ENCODE assay signal across 22 cellular contexts in the genomic region with DNA sequence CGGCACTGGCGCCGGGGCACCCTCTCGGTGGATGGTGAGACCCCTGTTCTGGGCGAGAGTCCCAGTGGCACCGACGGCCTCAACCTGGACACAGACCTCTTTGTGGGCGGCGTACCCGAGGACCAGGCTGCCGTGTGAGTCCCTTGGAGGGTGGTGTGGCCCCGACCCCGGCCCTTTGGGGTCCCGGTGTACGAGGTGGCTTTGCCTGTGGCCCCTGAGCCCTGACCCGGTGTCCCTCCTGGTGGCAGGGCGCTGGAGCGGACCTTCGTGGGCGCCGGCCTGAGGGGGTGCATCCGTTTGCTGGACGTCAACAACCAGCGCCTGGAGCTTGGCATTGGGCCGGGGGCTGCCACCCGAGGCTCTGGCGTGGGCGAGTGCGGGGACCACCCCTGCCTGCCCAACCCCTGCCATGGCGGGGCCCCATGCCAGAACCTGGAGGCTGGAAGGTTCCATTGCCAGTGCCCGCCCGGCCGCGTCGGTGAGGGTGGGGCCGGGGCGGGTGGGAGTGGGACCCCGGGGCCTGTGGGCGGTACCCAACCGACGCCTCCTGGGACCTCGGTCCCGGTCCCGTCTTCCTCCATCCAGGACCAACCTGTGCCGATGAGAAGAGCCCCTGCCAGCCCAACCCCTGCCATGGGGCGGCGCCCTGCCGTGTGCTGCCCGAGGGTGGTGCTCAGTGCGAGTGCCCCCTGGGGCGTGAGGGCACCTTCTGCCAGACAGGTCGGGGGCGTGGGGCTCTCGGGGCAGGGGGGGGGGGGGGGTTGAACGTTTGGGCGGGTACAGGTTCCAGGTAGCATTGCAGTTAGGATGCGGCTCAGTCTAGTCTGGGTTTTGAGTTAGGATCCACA. TPM values are rescaled to one million over a fixed set of nuclear protein-coding genes. Genes with fewer than 3 reads are reported as not detected.
DNase-seq lines count a peak whose midpoint lies in the region; ATAC-seq, FAIRE-seq and TF ChIP-seq lines count a peak whose summit lies in the region.
"Had no signal": no experiment of that assay in that cellular context is flagged by ENCODE, and none has a peak within 500 bp of the region (broad histone marks: within the 10 kb centered on the region; RNA-seq: fewer than 3 reads in every experiment).

No MANE protein-coding gene starts in this region.

- no TSS peak for BruUV-seq in HepG2 (replicated peaks; lab: Mats Ljungman, UMichigan)

- H2AFZ ChIP-seq in HepG2 (ENCODE audit: low read length) (no peak overlapping the region), smooth muscle cell (ENCODE audit: low read depth) (no peak overlapping the region)
- H2AFZ ChIP-seq: GM23338 had no signal

- H3K9me3 Mint-ChIP-seq in stimulated activated naive B cell treated with anti-CD40 and anti-IgM and Interleukin-4, amounts not matched to agents 10 μg/mL and 1 μg/mL and 100 μg/mL, for 72 hours, result no peaks in the 10 kb centered on the region
- H3K9me3 Mint-ChIP-seq: T-cell had no signal

- peaks cover 40 to 51% of the 10 kb centered on the region in 2 donors for H3K36me3 Mint-ChIP-seq in stimulated activated naive B cell treated with anti-CD40 and anti-IgM and Interleukin-4, amounts not matched to agents 10 μg/mL and 1 μg/mL and 100 μg/mL, for 72 hours
- H3K36me3 Mint-ChIP-seq: T-cell had no signal

- no peak overlapping the region for H3K27ac ChIP-seq in HepG2 (ENCODE audit: extremely low read length, insufficient read depth, low read length)
- no peak overlapping the region for H3K27ac ChIP-seq in right lobe of liver
- no peak overlapping the region for H3K27ac ChIP-seq in smooth muscle cell (ENCODE audit: low read depth)

- H3K9me3 ChIP-seq in HepG2 (ENCODE audit: low read length) (no peaks in the 10 kb centered on the region), right lobe of liver (no peaks in the 10 kb centered on the region), smooth muscle cell (replicated peaks; ENCODE audit: low read depth) (no peaks in the 10 kb centered on the region)
- H3K9me3 ChIP-seq: MG63 had no signal

- H3K27me3 ChIP-seq in HepG2 (ENCODE audit: control insufficient read depth in 1 of 2, insufficient read depth in 2 of 2, low read length in 2 of 2) (no peaks in the 10 kb centered on the region), right lobe of liver (no peaks in the 10 kb centered on the region), smooth muscle cell (ENCODE audit: low read depth) (no peaks in the 10 kb centered on the region)
- H3K27me3 ChIP-seq: MG63 had no signal

- CTCF ChIA-PET in HepG2 (lab: Yijun Ruan, JAX; ENCODE audit: low intra/inter-chr PET ratio, low total read pairs), result no interaction called here

- H3K4me3 ChIP-seq in HepG2 (replicated peaks in 1 of 3; ENCODE audit: insufficient read depth in 1 of 3, low read depth in 2 of 3, low read length in 3 of 3), result no peak overlapping the region
- H3K4me3 ChIP-seq in right lobe of liver, result no peak overlapping the region
- H3K4me3 ChIP-seq in smooth muscle cell, result no peak overlapping the region
- H3K4me3 ChIP-seq: GM23338, MG63 had no signal

- no peaks in the 10 kb centered on the region for H3K79me2 ChIP-seq in HepG2 (ENCODE audit: insufficient read depth, low read length)
- no peaks in the 10 kb centered on the region for H3K79me2 ChIP-seq in smooth muscle cell (ENCODE audit: low read depth)

- intact Hi-C loops in HepG2 (cut with micrococcal nuclease; ENCODE audit: unreplicated experiment), result no loop called here
- intact Hi-C loops in right lobe of liver (cut with DNase I), result no loop called here

- no peak overlapping the region for H3K9ac ChIP-seq in HepG2 (ENCODE audit: insufficient read depth, low read depth, low read length)
- no peak overlapping the region for H3K9ac ChIP-seq in smooth muscle cell (ENCODE audit: low read depth)

- H3K4me1 ChIP-seq in HepG2 (ENCODE audit: insufficient read depth, low read length) (no peaks in the 10 kb centered on the region), right lobe of liver (no peaks in the 10 kb centered on the region), smooth muscle cell (ENCODE audit: low read depth) (no peaks in the 10 kb centered on the region)

- H3K4me2 ChIP-seq in HepG2 (ENCODE audit: low read depth, low read length) (no peak overlapping the region), smooth muscle cell (no peak overlapping the region)
- H3K4me2 ChIP-seq: GM23338 had no signal

- POLR2A ChIA-PET in HepG2 (lab: Yijun Ruan, JAX), result no interaction called here

- H3K4me3 Mint-ChIP-seq in stimulated activated naive B cell treated with anti-CD40 and anti-IgM and Interleukin-4, amounts not matched to agents 10 μg/mL and 1 μg/mL and 100 μg/mL, for 72 hours, result no peak overlapping the region
- H3K4me3 Mint-ChIP-seq: GM23338, T-cell had no signal

- peaks cover 54 to 67% of the 10 kb centered on the region in 2 experiments; a peak in 4 of 5 replicates for H3K36me3 ChIP-seq in HepG2 (replicated peaks in 1 of 2; ENCODE audit: control insufficient read depth in 1 of 2, insufficient read depth in 2 of 2, low read length in 2 of 2)
- H3K36me3 ChIP-seq in right lobe of liver, result peaks cover 0 to 2% (median 0%) of the 10 kb centered on the region in 4 donors
- no peaks in the 10 kb centered on the region for H3K36me3 ChIP-seq in smooth muscle cell (ENCODE audit: low read depth)

- TF ChIP-seq POLR2A in HepG2 (IDR thresholded peaks at IDR 0.05; ENCODE audit: insufficient read depth in 1 of 2, low read depth in 2 of 2, low read length in 2 of 2), result no peak
- TF ChIP-seq POLR2A in right lobe of liver (IDR thresholded peaks at IDR 0.05), result no peak

- in situ Hi-C loops in HepG2 (cut with HindIII; ENCODE audit: extremely low pct_ligation_motif_present, low pct_unique_long_range_greater_than_20kb), result no loop called here

- FAIRE-seq in HepG2 (lab: Jason Lieb, UNC), result no peak
- FAIRE-seq: D721Med had no signal

- 96% methylated on average over 7 of the region's 57 CpGs for WGBS in HepG2 (ENCODE audit: low lambda C conversion rate)
- no CpG with 5 or more reads among the region's 57 CpGs for WGBS in right lobe of liver (ENCODE audit: insufficient coverage, low coverage, low lambda C conversion rate, missing lambda C conversion rate)
- WGBS in smooth muscle cell (ENCODE audit: low lambda C conversion rate), result 98% methylated on average over 35 of the region's 57 CpGs

- no peaks in the 10 kb centered on the region for H3F3A ChIP-seq in smooth muscle cell (ENCODE audit: low read depth)

- H3K27ac Mint-ChIP-seq in stimulated activated naive B cell treated with anti-CD40 and anti-IgM and Interleukin-4, amounts not matched to agents 10 μg/mL and 1 μg/mL and 100 μg/mL, for 72 hours, result peak overlapping the region; percentile 14
- H3K27ac Mint-ChIP-seq: GM23338, T-cell had no signal

- DNase-seq in HepG2 (ENCODE audit: low spot score) (no peak), right lobe of liver (no peak), smooth muscle cell (lab: John Stamatoyannopoulos, UW; ENCODE audit: unreplicated experiment) (no peak)
- no peak for DNase-seq in stimulated activated naive B cell treated with anti-CD40 and anti-IgM and Interleukin-4, amounts not matched to agents 10 μg/mL and 1 μg/mL and 100 μg/mL, for 72 hours
- DNase-seq: 8988T, HCEC 1CT, KBM-7, MG63, NCI-H1105 treated with DMSO at 0.1 percent for 48 hours, NCI-H1930, NCI-H2107, NCI-H446 treated with DMSO at 0.1 percent for 48 hours, NCI-H526 treated with DMSO at 0.1 percent for 48 hours, Right ventricle myocardium superior, RPMI8226, T-cell had no signal

- peaks cover 0 to 2% of the 10 kb centered on the region in 2 donors for H3K4me1 Mint-ChIP-seq in stimulated activated naive B cell treated with anti-CD40 and anti-IgM and Interleukin-4, amounts not matched to agents 10 μg/mL and 1 μg/mL and 100 μg/mL, for 72 hours
- H3K4me1 Mint-ChIP-seq: GM23338, T-cell had no signal

- no peak for ATAC-seq in HepG2
- ATAC-seq in right lobe of liver, result no peak
- ATAC-seq in stimulated activated naive B cell treated with anti-CD40 and anti-IgM and Interleukin-4, amounts not matched to agents 10 μg/mL and 1 μg/mL and 100 μg/mL, for 72 hours (replicated peaks), result no peak
- no peak for ATAC-seq in GM21360 (IDR thresholded peaks at IDR 0.05; ENCODE audit: unreplicated experiment)
- ATAC-seq: GM23338, T-cell had no signal

- H4K20me1 ChIP-seq in HepG2 (ENCODE audit: insufficient read depth, low read length), result no peaks in the 10 kb centered on the region
- H4K20me1 ChIP-seq in smooth muscle cell (ENCODE audit: low read depth), result no peaks in the 10 kb centered on the region

- H3K27me3 Mint-ChIP-seq in stimulated activated naive B cell treated with anti-CD40 and anti-IgM and Interleukin-4, amounts not matched to agents 10 μg/mL and 1 μg/mL and 100 μg/mL, for 72 hours, result no peaks in the 10 kb centered on the region
- H3K27me3 Mint-ChIP-seq: T-cell had no signal

- TF ChIP-seq RAD21 in HepG2 (CRISPR knock-in tag; IDR thresholded peaks at IDR 0.05) (no peak), Ishikawa (IDR thresholded peaks at IDR 0.05; ENCODE audit: low read depth) (no peak)

- TF ChIP-seq CTCF in HepG2 (CRISPR knock-in tag; IDR thresholded peaks at IDR 0.05), result no peak
- TF ChIP-seq CTCF in right lobe of liver (IDR thresholded peaks at IDR 0.05), result no peak
- TF ChIP-seq CTCF in smooth muscle cell (IDR thresholded peaks at IDR 0.05; ENCODE audit: borderline replicate concordance, insufficient read depth, poor library complexity, severe bottlenecking), result no peak

- TF ChIP-seq EP300 in HepG2 (IDR thresholded peaks at IDR 0.05; ENCODE audit: low read depth in 2 of 2, low read length in 2 of 2), result no peak
- TF ChIP-seq EP300 in HepG2 (CRISPR knock-in tag; IDR thresholded peaks at IDR 0.05; ENCODE audit: borderline replicate concordance), result no peak
- no peak for TF ChIP-seq EP300 in Ishikawa (IDR thresholded peaks at IDR 0.05; ENCODE audit: borderline replicate concordance)

RNA-seq across cellular contexts. Expression of a gene that starts 24.6 kb away (rescaled TPM):
- total RNA-seq in HepG2 (2016; rRNA removed; fragmentation: Illumina TruSeq; extraction: Trizol) (not detected in 2 replicates), right lobe of liver (not detected), smooth muscle cell (0.81 and 4.3 TPM in 2 replicates)
- not detected in 2 replicates for total RNA-seq in HepG2 (2016; cell fraction: cytosol; rRNA removed; fragmentation: Illumina TruSeq; extraction: Trizol; ENCODE audit: low read depth)
- total RNA-seq in HepG2 (2016; cell fraction: insoluble cytoplasmic fraction; rRNA removed; fragmentation: Illumina TruSeq; extraction: Trizol), result not detected in 2 replicates
- total RNA-seq in HepG2 (2016; cell fraction: membrane; rRNA removed; fragmentation: Illumina TruSeq; extraction: Trizol), result not detected in 2 replicates
- not detected in 2 replicates for total RNA-seq in HepG2 (2016; cell fraction: nucleus; rRNA removed; fragmentation: Illumina TruSeq; extraction: Trizol)
- polyA plus RNA-seq in HepG2 (2011; rRNA removed) (0.03 and 0.05 TPM in 2 replicates), smooth muscle cell (1.6 and 1.9 TPM in 2 replicates)
- polyA plus RNA-seq in HepG2 (2011; cell fraction: cytosol; rRNA removed), result 0.04 TPM in 1 of 2 replicates, not detected in the other
- not detected in 2 replicates for polyA plus RNA-seq in HepG2 (2011; cell fraction: nucleus; rRNA removed)
- polyA plus RNA-seq in HepG2 (2012), result 0.07 and 0.08 TPM in 2 replicates
- not detected in 2 replicates for polyA plus RNA-seq in HepG2 (2016; cell fraction: cytosol; fragmentation: Illumina TruSeq; extraction: Trizol; ENCODE audit: low read depth)
- not detected in 2 replicates for polyA plus RNA-seq in HepG2 (2016; cell fraction: insoluble cytoplasmic fraction; fragmentation: Illumina TruSeq; extraction: Trizol; ENCODE audit: low read depth)
- polyA plus RNA-seq in HepG2 (2016; cell fraction: membrane; fragmentation: Illumina TruSeq; extraction: Trizol; ENCODE audit: low read depth), result not detected in 2 replicates
- polyA plus RNA-seq in HepG2 (2016; cell fraction: nucleus; fragmentation: Illumina TruSeq; extraction: Trizol; ENCODE audit: insufficient read depth, low read depth), result not detected in 2 replicates
- polyA minus RNA-seq in HepG2 (2011; rRNA and poly(A)+ RNA removed; ENCODE audit: low replicate concordance), result 2.1 TPM in 1 of 2 replicates, not detected in the other
- not detected in 2 replicates for polyA minus RNA-seq in HepG2 (2011; cell fraction: cytosol; rRNA and poly(A)+ RNA removed)
- polyA minus RNA-seq in HepG2 (2011; cell fraction: nucleus; rRNA and poly(A)+ RNA removed), result 0.26 TPM in 1 of 2 replicates, not detected in the other
- total RNA-seq: GM23338, Right ventricle myocardium superior, SK-MEL-5, T-cell had no signal
- polyA plus RNA-seq: BJ, GM23338 had no signal

RNA-seq across cellular contexts. Expression of a gene that starts 29.6 kb away (rescaled TPM):
- total RNA-seq in HepG2 (2016; rRNA removed; fragmentation: Illumina TruSeq; extraction: Trizol) (7.3 and 29.8 TPM in 2 replicates), right lobe of liver (10 to 100 TPM; 14.2 to 44.5 (median 35.2) TPM), smooth muscle cell (24.7 and 28.9 TPM in 2 replicates)
- total RNA-seq in HepG2 (2016; cell fraction: cytosol; rRNA removed; fragmentation: Illumina TruSeq; extraction: Trizol; ENCODE audit: low read depth), result 2.7 and 2.9 TPM in 2 replicates
- 5.9 and 28.3 TPM in 2 replicates for total RNA-seq in HepG2 (2016; cell fraction: insoluble cytoplasmic fraction; rRNA removed; fragmentation: Illumina TruSeq; extraction: Trizol)
- 4.9 and 5.0 TPM in 2 replicates for total RNA-seq in HepG2 (2016; cell fraction: membrane; rRNA removed; fragmentation: Illumina TruSeq; extraction: Trizol)
- 36.4 and 50.3 TPM in 2 replicates for total RNA-seq in HepG2 (2016; cell fraction: nucleus; rRNA removed; fragmentation: Illumina TruSeq; extraction: Trizol)
- polyA plus RNA-seq in HepG2 (2011; rRNA removed) (65.2 and 82.7 TPM in 2 replicates), smooth muscle cell (17.5 and 31.0 TPM in 2 replicates)
- 37.7 and 58.0 TPM in 2 replicates for polyA plus RNA-seq in HepG2 (2011; cell fraction: cytosol; rRNA removed)
- polyA plus RNA-seq in HepG2 (2011; cell fraction: nucleus; rRNA removed), result 667 and 906 TPM in 2 replicates
- 77.8 and 101 TPM in 2 replicates for polyA plus RNA-seq in HepG2 (2012)
- polyA plus RNA-seq in HepG2 (2016; cell fraction: cytosol; fragmentation: Illumina TruSeq; extraction: Trizol; ENCODE audit: low read depth), result 1.4 and 1.5 TPM in 2 replicates
- polyA plus RNA-seq in HepG2 (2016; cell fraction: insoluble cytoplasmic fraction; fragmentation: Illumina TruSeq; extraction: Trizol; ENCODE audit: low read depth), result 10.7 and 15.5 TPM in 2 replicates
- polyA plus RNA-seq in HepG2 (2016; cell fraction: membrane; fragmentation: Illumina TruSeq; extraction: Trizol; ENCODE audit: low read depth), result 3.2 and 3.6 TPM in 2 replicates
- 125 and 134 TPM in 2 replicates for polyA plus RNA-seq in HepG2 (2016; cell fraction: nucleus; fragmentation: Illumina TruSeq; extraction: Trizol; ENCODE audit: insufficient read depth, low read depth)
- polyA minus RNA-seq in HepG2 (2011; rRNA and poly(A)+ RNA removed; ENCODE audit: low replicate concordance), result 23.8 and 86.8 TPM in 2 replicates
- polyA minus RNA-seq in HepG2 (2011; cell fraction: cytosol; rRNA and poly(A)+ RNA removed), result 41.3 and 50.7 TPM in 2 replicates
- polyA minus RNA-seq in HepG2 (2011; cell fraction: nucleus; rRNA and poly(A)+ RNA removed), result 80.3 and 86.4 TPM in 2 replicates

RNA-seq across cellular contexts. Expression of a gene that starts 36.2 kb away (rescaled TPM):
- total RNA-seq in HepG2 (2016; rRNA removed; fragmentation: Illumina TruSeq; extraction: Trizol) (54.9 and 68.4 TPM in 2 replicates), right lobe of liver (10 to 100 TPM; 16.3 to 98.7 (median 26.4) TPM), smooth muscle cell (49.1 and 109 TPM in 2 replicates)
- 17.4 and 19.2 TPM in 2 replicates for total RNA-seq in HepG2 (2016; cell fraction: cytosol; rRNA removed; fragmentation: Illumina TruSeq; extraction: Trizol; ENCODE audit: low read depth)
- 52.2 and 77.4 TPM in 2 replicates for total RNA-seq in HepG2 (2016; cell fraction: insoluble cytoplasmic fraction; rRNA removed; fragmentation: Illumina TruSeq; extraction: Trizol)
- 17.7 and 18.1 TPM in 2 replicates for total RNA-seq in HepG2 (2016; cell fraction: membrane; rRNA removed; fragmentation: Illumina TruSeq; extraction: Trizol)
- 18.3 and 23.3 TPM in 2 replicates for total RNA-seq in HepG2 (2016; cell fraction: nucleus; rRNA removed; fragmentation: Illumina TruSeq; extraction: Trizol)
- polyA plus RNA-seq in HepG2 (2011; rRNA removed) (42.1 and 63.7 TPM in 2 replicates), smooth muscle cell (147 and 148 TPM in 2 replicates)
- 49.9 and 81.6 TPM in 2 replicates for polyA plus RNA-seq in HepG2 (2011; cell fraction: cytosol; rRNA removed)
- polyA plus RNA-seq in HepG2 (2011; cell fraction: nucleus; rRNA removed), result 24.5 and 32.4 TPM in 2 replicates
- 19.4 and 39.7 TPM in 2 replicates for polyA plus RNA-seq in HepG2 (2012)
- polyA plus RNA-seq in HepG2 (2016; cell fraction: cytosol; fragmentation: Illumina TruSeq; extraction: Trizol; ENCODE audit: low read depth), result 13.7 and 17.3 TPM in 2 replicates
- 47.3 and 49.3 TPM in 2 replicates for polyA plus RNA-seq in HepG2 (2016; cell fraction: insoluble cytoplasmic fraction; fragmentation: Illumina TruSeq; extraction: Trizol; ENCODE audit: low read depth)
- 10.1 and 12.3 TPM in 2 replicates for polyA plus RNA-seq in HepG2 (2016; cell fraction: membrane; fragmentation: Illumina TruSeq; extraction: Trizol; ENCODE audit: low read depth)
- 22.7 and 27.6 TPM in 2 replicates for polyA plus RNA-seq in HepG2 (2016; cell fraction: nucleus; fragmentation: Illumina TruSeq; extraction: Trizol; ENCODE audit: insufficient read depth, low read depth)
- polyA minus RNA-seq in HepG2 (2011; rRNA and poly(A)+ RNA removed; ENCODE audit: low replicate concordance), result 24.2 and 34.4 TPM in 2 replicates
- 11.4 and 13.3 TPM in 2 replicates for polyA minus RNA-seq in HepG2 (2011; cell fraction: cytosol; rRNA and poly(A)+ RNA removed)
- polyA minus RNA-seq in HepG2 (2011; cell fraction: nucleus; rRNA and poly(A)+ RNA removed), result 2.1 and 5.1 TPM in 2 replicates

RNA-seq across cellular contexts. Expression of a gene that starts 49.6 kb away (rescaled TPM):
- total RNA-seq in HepG2 (2016; rRNA removed; fragmentation: Illumina TruSeq; extraction: Trizol) (4.4 and 8.8 TPM in 2 replicates), right lobe of liver (10 to 100 TPM in 2 of 6 experiments, 1 to 10 TPM in 4; 1.6 to 21.5 (median 5.2) TPM), smooth muscle cell (33.8 and 57.0 TPM in 2 replicates)
- 16.5 and 25.5 TPM in 2 replicates for total RNA-seq in HepG2 (2016; cell fraction: cytosol; rRNA removed; fragmentation: Illumina TruSeq; extraction: Trizol; ENCODE audit: low read depth)
- total RNA-seq in HepG2 (2016; cell fraction: insoluble cytoplasmic fraction; rRNA removed; fragmentation: Illumina TruSeq; extraction: Trizol), result 3.4 and 7.9 TPM in 2 replicates
- total RNA-seq in HepG2 (2016; cell fraction: membrane; rRNA removed; fragmentation: Illumina TruSeq; extraction: Trizol), result 13.5 and 18.3 TPM in 2 replicates
- total RNA-seq in HepG2 (2016; cell fraction: nucleus; rRNA removed; fragmentation: Illumina TruSeq; extraction: Trizol), result 6.5 and 8.0 TPM in 2 replicates
- polyA plus RNA-seq in HepG2 (2011; rRNA removed) (10.6 and 17.6 TPM in 2 replicates), smooth muscle cell (72.0 and 82.1 TPM in 2 replicates)
- polyA plus RNA-seq in HepG2 (2011; cell fraction: cytosol; rRNA removed), result 11.6 and 28.6 TPM in 2 replicates
- polyA plus RNA-seq in HepG2 (2011; cell fraction: nucleus; rRNA removed), result 190 and 210 TPM in 2 replicates
- polyA plus RNA-seq in HepG2 (2012), result 4.3 and 7.0 TPM in 2 replicates
- 17.0 and 22.1 TPM in 2 replicates for polyA plus RNA-seq in HepG2 (2016; cell fraction: cytosol; fragmentation: Illumina TruSeq; extraction: Trizol; ENCODE audit: low read depth)
- 4.5 and 6.0 TPM in 2 replicates for polyA plus RNA-seq in HepG2 (2016; cell fraction: insoluble cytoplasmic fraction; fragmentation: Illumina TruSeq; extraction: Trizol; ENCODE audit: low read depth)
- polyA plus RNA-seq in HepG2 (2016; cell fraction: membrane; fragmentation: Illumina TruSeq; extraction: Trizol; ENCODE audit: low read depth), result 10.6 and 11.4 TPM in 2 replicates
- 16.1 and 18.4 TPM in 2 replicates for polyA plus RNA-seq in HepG2 (2016; cell fraction: nucleus; fragmentation: Illumina TruSeq; extraction: Trizol; ENCODE audit: insufficient read depth, low read depth)
- 2.2 and 6.1 TPM in 2 replicates for polyA minus RNA-seq in HepG2 (2011; rRNA and poly(A)+ RNA removed; ENCODE audit: low replicate concordance)
- 6.4 and 8.5 TPM in 2 replicates for polyA minus RNA-seq in HepG2 (2011; cell fraction: cytosol; rRNA and poly(A)+ RNA removed)
- polyA minus RNA-seq in HepG2 (2011; cell fraction: nucleus; rRNA and poly(A)+ RNA removed), result 4.6 and 8.9 TPM in 2 replicates
